ENCODE assay signal across 2 cellular contexts in the genomic region with DNA sequence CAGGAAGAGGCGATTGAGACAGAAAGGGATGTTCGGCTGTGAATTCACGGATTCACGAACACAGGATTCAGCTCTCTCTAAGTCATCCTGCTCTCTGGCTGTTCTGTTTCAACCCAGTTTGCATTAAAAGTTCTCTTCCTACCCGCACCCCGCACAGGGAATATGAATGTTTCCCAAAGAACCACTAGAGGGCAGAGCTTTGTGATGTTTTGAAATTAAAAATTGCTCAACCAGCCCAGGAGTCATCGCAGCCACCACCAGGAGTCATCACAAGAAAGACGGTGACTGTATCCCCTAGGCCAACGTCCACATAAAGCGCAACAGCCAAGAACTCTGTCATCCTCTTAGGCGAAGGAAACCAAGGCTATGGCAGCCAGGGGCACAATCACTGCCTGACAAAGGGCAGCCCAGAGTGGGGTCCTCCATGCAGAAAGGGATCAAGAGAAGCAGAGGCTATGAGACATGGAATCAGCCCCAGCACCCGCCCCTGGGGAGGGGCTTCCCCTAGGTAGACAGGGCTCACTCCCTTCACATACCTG.
TF ChIP-seq lines count a peak whose summit lies in the region.

No MANE protein-coding gene starts in this region.

TF ChIP-seq in HCT116, 20 proteins besides CTCF, POLR2A, EP300 and RAD21 (continued from another document):
- TF ChIP-seq YY1 (IDR thresholded peaks at IDR 0.05; ENCODE audit: extremely low read depth, insufficient replicate concordance, low read depth, low read length) (peak; percentile 19), ELF1 (IDR thresholded peaks at IDR 0.05; ENCODE audit: borderline replicate concordance, low read depth) (no peak), ZNF274 (IDR thresholded peaks at IDR 0.05; ENCODE audit: low read depth, low read length) (no peak), JUND (IDR thresholded peaks at IDR 0.05) (no peak), SP1 (IDR thresholded peaks at IDR 0.05; ENCODE audit: low read depth) (no peak), CBX3 (IDR thresholded peaks at IDR 0.05; ENCODE audit: low read depth) (peak; percentile 44; the same call in 1 of the 2 replicates), FOSL1 (IDR thresholded peaks at IDR 0.05; ENCODE audit: low read depth) (no peak), ZFX (IDR thresholded peaks at IDR 0.05) (no peak), SIN3A (IDR thresholded peaks at IDR 0.05; ENCODE audit: low read depth) (no peak)
- TF ChIP-seq, protein P1, sequence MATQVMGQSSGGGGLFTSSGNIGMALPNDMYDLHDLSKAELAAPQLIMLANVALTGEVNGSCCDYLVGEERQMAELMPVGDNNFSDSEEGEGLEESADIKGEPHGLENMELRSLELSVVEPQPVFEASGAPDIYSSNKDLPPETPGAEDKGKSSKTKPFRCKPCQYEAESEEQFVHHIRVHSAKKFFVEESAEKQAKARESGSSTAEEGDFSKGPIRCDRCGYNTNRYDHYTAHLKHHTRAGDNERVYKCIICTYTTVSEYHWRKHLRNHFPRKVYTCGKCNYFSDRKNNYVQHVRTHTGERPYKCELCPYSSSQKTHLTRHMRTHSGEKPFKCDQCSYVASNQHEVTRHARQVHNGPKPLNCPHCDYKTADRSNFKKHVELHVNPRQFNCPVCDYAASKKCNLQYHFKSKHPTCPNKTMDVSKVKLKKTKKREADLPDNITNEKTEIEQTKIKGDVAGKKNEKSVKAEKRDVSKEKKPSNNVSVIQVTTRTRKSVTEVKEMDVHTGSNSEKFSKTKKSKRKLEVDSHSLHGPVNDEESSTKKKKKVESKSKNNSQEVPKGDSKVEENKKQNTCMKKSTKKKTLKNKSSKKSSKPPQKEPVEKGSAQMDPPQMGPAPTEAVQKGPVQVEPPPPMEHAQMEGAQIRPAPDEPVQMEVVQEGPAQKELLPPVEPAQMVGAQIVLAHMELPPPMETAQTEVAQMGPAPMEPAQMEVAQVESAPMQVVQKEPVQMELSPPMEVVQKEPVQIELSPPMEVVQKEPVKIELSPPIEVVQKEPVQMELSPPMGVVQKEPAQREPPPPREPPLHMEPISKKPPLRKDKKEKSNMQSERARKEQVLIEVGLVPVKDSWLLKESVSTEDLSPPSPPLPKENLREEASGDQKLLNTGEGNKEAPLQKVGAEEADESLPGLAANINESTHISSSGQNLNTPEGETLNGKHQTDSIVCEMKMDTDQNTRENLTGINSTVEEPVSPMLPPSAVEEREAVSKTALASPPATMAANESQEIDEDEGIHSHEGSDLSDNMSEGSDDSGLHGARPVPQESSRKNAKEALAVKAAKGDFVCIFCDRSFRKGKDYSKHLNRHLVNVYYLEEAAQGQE (IDR thresholded peaks at IDR 0.05; ENCODE audit: low read depth): no peak
- TF ChIP-seq, protein P2, sequence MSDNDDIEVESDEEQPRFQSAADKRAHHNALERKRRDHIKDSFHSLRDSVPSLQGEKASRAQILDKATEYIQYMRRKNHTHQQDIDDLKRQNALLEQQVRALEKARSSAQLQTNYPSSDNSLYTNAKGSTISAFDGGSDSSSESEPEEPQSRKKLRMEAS (IDR thresholded peaks at IDR 0.05): no peak

TF ChIP-seq in HepG2, 621 proteins besides CTCF, POLR2A, EP300 and RAD21 (continued from another document):
- TF ChIP-seq, protein P3, sequence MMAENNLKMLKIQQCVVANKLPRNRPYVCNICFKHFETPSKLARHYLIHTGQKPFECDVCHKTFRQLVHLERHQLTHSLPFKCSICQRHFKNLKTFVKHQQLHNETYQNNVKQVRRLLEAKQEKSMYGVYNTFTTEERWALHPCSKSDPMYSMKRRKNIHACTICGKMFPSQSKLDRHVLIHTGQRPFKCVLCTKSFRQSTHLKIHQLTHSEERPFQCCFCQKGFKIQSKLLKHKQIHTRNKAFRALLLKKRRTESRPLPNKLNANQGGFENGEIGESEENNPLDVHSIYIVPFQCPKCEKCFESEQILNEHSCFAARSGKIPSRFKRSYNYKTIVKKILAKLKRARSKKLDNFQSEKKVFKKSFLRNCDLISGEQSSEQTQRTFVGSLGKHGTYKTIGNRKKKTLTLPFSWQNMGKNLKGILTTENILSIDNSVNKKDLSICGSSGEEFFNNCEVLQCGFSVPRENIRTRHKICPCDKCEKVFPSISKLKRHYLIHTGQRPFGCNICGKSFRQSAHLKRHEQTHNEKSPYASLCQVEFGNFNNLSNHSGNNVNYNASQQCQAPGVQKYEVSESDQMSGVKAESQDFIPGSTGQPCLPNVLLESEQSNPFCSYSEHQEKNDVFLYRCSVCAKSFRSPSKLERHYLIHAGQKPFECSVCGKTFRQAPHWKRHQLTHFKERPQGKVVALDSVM (CRISPR knock-in tag; IDR thresholded peaks at IDR 0.05): no peak
- TF ChIP-seq XRCC5 (optimal IDR thresholded peaks at IDR 0.05; ENCODE audit: low read length) (peak; percentile 45), CEBPG (CRISPR knock-in tag; IDR thresholded peaks at IDR 0.05) (peak; percentile 66), ZNF224 (CRISPR knock-in tag; IDR thresholded peaks at IDR 0.05) (no peak), STAG1 (CRISPR knock-in tag; IDR thresholded peaks at IDR 0.05) (peak; percentile 21; the same call in 1 of the 2 replicates), ZNF788 (CRISPR knock-in tag; IDR thresholded peaks at IDR 0.05; ENCODE audit: borderline replicate concordance) (no peak), ZNF543 (CRISPR knock-in tag; IDR thresholded peaks at IDR 0.05) (no peak)
- TF ChIP-seq, protein P4, sequence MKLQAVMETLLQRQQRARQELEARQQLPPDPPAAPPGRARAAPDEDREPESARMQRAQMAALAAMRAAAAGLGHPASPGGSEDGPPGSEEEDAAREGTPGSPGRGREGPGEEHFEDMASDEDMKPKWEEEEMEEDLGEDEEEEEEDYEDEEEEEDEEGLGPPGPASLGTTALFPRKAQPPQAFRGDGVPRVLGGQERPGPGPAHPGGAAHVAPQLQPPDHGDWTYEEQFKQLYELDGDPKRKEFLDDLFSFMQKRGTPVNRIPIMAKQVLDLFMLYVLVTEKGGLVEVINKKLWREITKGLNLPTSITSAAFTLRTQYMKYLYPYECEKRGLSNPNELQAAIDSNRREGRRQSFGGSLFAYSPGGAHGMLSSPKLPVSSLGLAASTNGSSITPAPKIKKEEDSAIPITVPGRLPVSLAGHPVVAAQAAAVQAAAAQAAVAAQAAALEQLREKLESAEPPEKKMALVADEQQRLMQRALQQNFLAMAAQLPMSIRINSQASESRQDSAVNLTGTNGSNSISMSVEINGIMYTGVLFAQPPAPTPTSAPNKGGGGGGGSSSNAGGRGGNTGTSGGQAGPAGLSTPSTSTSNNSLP (IDR thresholded peaks at IDR 0.05; ENCODE audit: low read depth, low read length): peak; percentile 57; the same call in 1 of the 2 replicates
- TF ChIP-seq, protein P5, sequence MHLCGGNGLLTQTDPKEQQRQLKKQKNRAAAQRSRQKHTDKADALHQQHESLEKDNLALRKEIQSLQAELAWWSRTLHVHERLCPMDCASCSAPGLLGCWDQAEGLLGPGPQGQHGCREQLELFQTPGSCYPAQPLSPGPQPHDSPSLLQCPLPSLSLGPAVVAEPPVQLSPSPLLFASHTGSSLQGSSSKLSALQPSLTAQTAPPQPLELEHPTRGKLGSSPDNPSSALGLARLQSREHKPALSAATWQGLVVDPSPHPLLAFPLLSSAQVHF (CRISPR knock-in tag; IDR thresholded peaks at IDR 0.05): no peak
